In the genomic region with DNA sequence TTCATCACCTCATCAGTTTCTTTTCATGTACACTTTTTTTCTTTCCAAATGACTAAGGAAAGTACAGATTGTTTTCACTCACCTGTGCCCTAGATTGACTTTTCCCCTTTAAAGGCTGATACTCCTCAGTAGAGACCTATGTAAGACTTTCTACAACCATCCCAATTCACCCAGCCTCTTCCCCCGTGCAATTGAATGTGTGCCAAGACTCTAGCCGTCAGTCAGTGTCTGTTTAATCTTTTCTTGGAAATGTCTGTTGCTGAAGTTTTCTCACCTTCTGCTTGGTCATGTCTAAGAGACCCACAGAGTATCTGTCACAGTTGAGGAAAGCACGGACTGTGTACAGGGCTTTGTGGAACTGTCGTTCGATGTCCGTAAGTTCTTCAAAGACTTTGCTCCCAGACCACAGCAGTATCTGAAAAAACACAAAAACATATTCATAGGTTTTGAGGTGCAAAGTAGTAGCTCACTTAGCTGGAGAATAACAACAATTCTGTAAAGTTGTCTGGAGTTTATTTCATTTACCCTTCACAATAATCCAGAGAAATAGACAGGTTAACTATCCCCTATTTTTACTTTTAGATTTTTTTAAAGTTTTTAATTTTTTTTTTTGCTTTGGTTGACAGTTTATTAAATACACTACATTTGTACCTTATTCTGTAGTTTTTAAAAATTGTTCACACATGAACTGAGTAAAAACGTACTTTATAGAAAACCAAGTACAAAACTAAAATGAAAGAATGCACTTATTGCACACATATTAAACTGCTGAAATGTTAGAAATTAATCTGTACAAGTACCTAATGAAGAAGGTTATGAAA, we compare ENCODE assay signal across 1 cellular context.
TF ChIP-seq lines count a peak whose summit lies in the region.

No MANE protein-coding gene starts in this region.

TF ChIP-seq in K562, 482 proteins besides CTCF, POLR2A, EP300 and RAD21 (continued from another document and continues in another):
- TF ChIP-seq, protein P1, sequence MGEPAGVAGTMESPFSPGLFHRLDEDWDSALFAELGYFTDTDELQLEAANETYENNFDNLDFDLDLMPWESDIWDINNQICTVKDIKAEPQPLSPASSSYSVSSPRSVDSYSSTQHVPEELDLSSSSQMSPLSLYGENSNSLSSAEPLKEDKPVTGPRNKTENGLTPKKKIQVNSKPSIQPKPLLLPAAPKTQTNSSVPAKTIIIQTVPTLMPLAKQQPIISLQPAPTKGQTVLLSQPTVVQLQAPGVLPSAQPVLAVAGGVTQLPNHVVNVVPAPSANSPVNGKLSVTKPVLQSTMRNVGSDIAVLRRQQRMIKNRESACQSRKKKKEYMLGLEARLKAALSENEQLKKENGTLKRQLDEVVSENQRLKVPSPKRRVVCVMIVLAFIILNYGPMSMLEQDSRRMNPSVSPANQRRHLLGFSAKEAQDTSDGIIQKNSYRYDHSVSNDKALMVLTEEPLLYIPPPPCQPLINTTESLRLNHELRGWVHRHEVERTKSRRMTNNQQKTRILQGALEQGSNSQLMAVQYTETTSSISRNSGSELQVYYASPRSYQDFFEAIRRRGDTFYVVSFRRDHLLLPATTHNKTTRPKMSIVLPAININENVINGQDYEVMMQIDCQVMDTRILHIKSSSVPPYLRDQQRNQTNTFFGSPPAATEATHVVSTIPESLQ (CRISPR knock-in tag; IDR thresholded peaks at IDR 0.05): 0 out of 2 replicates have a peak, but pooled peaks have one; percentile 57
- TF ChIP-seq MAFG (tag; conservative IDR thresholded peaks at IDR 0.05) (0 out of 2 replicates have a peak, but pooled peaks have one; percentile 29), GTF2E2 (tag; IDR thresholded peaks at IDR 0.05) (0 out of 2 replicates have a peak, but pooled peaks have one; percentile 36), RBM15 (IDR thresholded peaks at IDR 0.05; ENCODE audit: insufficient read depth, low read length) (no peak), HMG20B (CRISPR knock-in tag; IDR thresholded peaks at IDR 0.05) (no peak), JUND (IDR thresholded peaks at IDR 0.05; ENCODE audit: borderline replicate concordance, low read depth, low read length) (peak; percentile 54), JUND (tag; IDR thresholded peaks at IDR 0.05; ENCODE audit: borderline replicate concordance, low read depth, low read length) (peak; percentile 59; the same call in 1 of the 3 replicates), ARNT (IDR thresholded peaks at IDR 0.05) (peak in 1 of 2 experiments; percentile 46; a peak in 1 of 4 replicates), ZNF263 (CRISPR knock-in tag; IDR thresholded peaks at IDR 0.05; ENCODE audit: borderline replicate concordance) (no peak), PHB (CRISPR knock-in tag; IDR thresholded peaks at IDR 0.05) (no peak), MIER1 (IDR thresholded peaks at IDR 0.05; ENCODE audit: low read depth) (no peak), FOXA1 (IDR thresholded peaks at IDR 0.05; ENCODE audit: borderline replicate concordance) (no peak), ETV5 (CRISPR knock-in tag; IDR thresholded peaks at IDR 0.05; ENCODE audit: low read depth) (0 out of 2 replicates have a peak, but pooled peaks have one; percentile 35), CHD4 (IDR thresholded peaks at IDR 0.05; ENCODE audit: insufficient read depth, insufficient replicate concordance, low read depth, low read length, poor library complexity, severe bottlenecking) (peak; percentile 76), CTBP1 (IDR thresholded peaks at IDR 0.05; ENCODE audit: borderline replicate concordance) (peak; percentile 55; the same call in 1 of the 2 replicates), NFRKB (IDR thresholded peaks at IDR 0.05; ENCODE audit: low read depth) (0 out of 2 replicates have a peak, but pooled peaks have one; percentile 38), TAF1 (IDR thresholded peaks at IDR 0.05; ENCODE audit: control insufficient read depth, extremely low read depth, insufficient read depth, low read length, severe bottlenecking) (peak; percentile 24), C11orf30 (IDR thresholded peaks at IDR 0.05; ENCODE audit: low read depth) (peak; percentile 62), SMARCC2 (IDR thresholded peaks at IDR 0.05; ENCODE audit: low read depth) (peak; percentile 33; the same call in 1 of the 2 replicates), BCOR (IDR thresholded peaks at IDR 0.05) (peak; percentile 80), SMARCA4 (IDR thresholded peaks at IDR 0.05) (peak; percentile 59), HMG20A (CRISPR knock-in tag; conservative IDR thresholded peaks at IDR 0.05) (no peak), NFE2 (IDR thresholded peaks at IDR 0.05; ENCODE audit: low read depth) (peak; percentile 71), ZNF316 (IDR thresholded peaks at IDR 0.05) (peak; percentile 91), TBL1XR1 (IDR thresholded peaks at IDR 0.05; ENCODE audit: low read length in 2 of 2) (peak in 1 of 2 experiments; percentile 48; a peak in 1 of 4 replicates), HDAC3 (IDR thresholded peaks at IDR 0.05; ENCODE audit: borderline replicate concordance, partially characterized antibody) (peak; percentile 50), KDM1A (IDR thresholded peaks at IDR 0.05) (peak in 1 of 2 experiments; percentile 57; a peak in 2 of 4 replicates), TAL1 (IDR thresholded peaks at IDR 0.05) (no peak), CCNT2 (IDR thresholded peaks at IDR 0.05; ENCODE audit: borderline replicate concordance, extremely low read depth, insufficient read length, low read depth, low read length) (peak; percentile 12), KLF6 (CRISPR knock-in tag; IDR thresholded peaks at IDR 0.05; ENCODE audit: borderline replicate concordance) (no peak), BRD4 (IDR thresholded peaks at IDR 0.05) (no peak), ARID1B (IDR thresholded peaks at IDR 0.05) (peak; percentile 72), HDAC1 (IDR thresholded peaks at IDR 0.05) (peak in 1 of 2 experiments; percentile 38; a peak in 1 of 4 replicates), ADNP (tag; IDR thresholded peaks at IDR 0.05) (peak; percentile 90)
- TF ChIP-seq, protein P2, sequence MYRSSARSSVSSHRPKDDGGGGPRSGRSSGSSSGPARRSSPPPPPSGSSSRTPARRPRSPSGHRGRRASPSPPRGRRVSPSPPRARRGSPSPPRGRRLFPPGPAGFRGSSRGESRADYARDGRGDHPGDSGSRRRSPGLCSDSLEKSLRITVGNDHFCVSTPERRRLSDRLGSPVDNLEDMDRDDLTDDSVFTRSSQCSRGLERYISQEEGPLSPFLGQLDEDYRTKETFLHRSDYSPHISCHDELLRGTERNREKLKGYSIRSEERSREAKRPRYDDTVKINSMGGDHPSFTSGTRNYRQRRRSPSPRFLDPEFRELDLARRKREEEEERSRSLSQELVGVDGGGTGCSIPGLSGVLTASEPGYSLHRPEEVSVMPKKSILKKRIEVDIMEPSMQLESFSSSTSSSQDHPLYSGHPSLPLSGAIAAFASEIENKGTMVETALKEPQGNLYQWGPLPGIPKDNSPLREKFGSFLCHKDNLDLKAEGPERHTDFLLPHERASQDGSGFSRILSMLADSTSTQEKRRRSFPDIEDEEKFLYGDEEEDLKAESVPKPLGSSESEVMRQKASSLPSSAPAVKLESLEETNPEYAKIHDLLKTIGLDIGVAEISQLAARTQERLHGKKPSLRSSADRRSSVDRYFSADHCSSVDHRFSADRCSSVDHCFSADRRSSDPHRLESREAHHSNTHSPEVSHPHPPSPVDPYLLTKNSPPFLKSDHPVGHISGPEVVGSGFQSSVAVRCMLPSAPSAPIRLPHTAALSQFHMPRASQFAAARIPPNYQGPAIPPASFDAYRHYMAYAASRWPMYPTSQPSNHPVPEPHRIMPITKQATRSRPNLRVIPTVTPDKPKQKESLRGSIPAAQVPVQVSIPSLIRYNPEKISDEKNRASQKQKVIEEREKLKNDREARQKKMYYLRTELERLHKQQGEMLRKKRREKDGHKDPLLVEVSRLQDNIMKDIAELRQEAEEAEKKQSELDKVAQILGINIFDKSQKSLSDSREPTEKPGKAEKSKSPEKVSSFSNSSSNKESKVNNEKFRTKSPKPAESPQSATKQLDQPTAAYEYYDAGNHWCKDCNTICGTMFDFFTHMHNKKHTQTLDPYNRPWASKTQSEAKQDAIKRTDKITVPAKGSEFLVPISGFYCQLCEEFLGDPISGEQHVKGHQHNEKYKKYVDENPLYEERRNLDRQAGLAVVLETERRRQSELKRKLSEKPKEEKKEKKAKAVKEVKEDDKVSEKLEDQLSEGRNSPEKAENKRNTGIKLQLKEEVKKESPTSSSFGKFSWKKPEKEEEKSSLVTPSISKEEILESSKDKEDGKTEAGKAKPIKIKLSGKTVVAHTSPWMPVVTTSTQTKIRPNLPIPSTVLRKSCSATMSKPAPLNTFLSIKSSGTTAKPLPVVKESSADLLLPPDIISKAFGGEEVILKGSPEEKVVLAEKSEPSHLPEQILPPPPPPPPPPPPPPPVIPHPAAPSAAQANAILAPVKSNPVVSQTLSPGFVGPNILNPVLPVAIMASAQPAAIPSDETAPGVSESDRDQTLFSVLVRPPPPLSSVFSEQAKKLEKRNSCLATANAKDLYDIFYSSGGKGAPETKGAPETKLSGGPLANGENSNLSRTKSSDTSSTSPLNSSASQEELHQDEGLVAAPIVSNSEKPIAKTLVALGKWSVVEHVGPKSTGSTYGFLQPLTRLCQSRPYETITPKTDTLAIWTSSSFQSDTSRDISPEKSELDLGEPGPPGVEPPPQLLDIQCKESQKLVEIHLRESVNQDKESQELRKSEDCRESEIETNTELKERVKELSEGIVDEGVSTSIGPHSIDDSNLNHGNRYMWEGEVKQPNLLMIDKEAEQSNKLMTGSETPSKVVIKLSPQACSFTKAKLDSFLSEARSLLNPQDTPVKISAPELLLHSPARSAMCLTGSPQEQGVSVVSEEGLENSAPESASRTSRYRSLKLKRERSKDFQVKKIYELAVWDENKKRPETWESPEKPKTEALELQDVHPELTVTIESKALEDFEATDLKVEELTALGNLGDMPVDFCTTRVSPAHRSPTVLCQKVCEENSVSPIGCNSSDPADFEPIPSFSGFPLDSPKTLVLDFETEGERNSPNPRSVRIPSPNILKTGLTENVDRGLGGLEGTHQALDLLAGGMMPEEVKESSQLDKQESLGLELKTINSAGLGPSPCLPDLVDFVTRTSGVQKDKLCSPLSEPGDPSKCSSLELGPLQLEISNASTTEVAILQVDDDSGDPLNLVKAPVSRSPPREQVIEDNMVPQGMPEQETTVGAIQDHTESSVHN (IDR thresholded peaks at IDR 0.05; ENCODE audit: borderline replicate concordance in 1 of 2, low read depth in 1 of 2): no peak
- TF ChIP-seq, protein P3, sequence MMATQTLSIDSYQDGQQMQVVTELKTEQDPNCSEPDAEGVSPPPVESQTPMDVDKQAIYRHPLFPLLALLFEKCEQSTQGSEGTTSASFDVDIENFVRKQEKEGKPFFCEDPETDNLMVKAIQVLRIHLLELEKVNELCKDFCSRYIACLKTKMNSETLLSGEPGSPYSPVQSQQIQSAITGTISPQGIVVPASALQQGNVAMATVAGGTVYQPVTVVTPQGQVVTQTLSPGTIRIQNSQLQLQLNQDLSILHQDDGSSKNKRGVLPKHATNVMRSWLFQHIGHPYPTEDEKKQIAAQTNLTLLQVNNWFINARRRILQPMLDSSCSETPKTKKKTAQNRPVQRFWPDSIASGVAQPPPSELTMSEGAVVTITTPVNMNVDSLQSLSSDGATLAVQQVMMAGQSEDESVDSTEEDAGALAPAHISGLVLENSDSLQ (IDR thresholded peaks at IDR 0.05): peak; percentile 97
- TF ChIP-seq, protein P4, sequence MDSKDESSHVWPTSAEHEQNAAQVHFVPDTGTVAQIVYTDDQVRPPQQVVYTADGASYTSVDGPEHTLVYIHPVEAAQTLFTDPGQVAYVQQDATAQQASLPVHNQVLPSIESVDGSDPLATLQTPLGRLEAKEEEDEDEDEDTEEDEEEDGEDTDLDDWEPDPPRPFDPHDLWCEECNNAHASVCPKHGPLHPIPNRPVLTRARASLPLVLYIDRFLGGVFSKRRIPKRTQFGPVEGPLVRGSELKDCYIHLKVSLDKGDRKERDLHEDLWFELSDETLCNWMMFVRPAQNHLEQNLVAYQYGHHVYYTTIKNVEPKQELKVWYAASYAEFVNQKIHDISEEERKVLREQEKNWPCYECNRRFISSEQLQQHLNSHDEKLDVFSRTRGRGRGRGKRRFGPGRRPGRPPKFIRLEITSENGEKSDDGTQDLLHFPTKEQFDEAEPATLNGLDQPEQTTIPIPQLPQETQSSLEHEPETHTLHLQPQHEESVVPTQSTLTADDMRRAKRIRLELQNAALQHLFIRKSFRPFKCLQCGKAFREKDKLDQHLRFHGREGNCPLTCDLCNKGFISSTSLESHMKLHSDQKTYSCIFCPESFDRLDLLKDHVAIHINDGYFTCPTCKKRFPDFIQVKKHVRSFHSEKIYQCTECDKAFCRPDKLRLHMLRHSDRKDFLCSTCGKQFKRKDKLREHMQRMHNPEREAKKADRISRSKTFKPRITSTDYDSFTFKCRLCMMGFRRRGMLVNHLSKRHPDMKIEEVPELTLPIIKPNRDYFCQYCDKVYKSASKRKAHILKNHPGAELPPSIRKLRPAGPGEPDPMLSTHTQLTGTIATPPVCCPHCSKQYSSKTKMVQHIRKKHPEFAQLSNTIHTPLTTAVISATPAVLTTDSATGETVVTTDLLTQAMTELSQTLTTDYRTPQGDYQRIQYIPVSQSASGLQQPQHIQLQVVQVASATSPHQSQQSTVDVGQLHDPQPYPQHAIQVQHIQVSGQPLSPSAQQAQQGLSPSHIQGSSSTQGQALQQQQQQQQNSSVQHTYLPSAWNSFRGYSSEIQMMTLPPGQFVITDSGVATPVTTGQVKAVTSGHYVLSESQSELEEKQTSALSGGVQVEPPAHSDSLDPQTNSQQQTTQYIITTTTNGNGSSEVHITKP (IDR thresholded peaks at IDR 0.05; ENCODE audit: partially characterized antibody): no peak
- TF ChIP-seq, protein P5, sequence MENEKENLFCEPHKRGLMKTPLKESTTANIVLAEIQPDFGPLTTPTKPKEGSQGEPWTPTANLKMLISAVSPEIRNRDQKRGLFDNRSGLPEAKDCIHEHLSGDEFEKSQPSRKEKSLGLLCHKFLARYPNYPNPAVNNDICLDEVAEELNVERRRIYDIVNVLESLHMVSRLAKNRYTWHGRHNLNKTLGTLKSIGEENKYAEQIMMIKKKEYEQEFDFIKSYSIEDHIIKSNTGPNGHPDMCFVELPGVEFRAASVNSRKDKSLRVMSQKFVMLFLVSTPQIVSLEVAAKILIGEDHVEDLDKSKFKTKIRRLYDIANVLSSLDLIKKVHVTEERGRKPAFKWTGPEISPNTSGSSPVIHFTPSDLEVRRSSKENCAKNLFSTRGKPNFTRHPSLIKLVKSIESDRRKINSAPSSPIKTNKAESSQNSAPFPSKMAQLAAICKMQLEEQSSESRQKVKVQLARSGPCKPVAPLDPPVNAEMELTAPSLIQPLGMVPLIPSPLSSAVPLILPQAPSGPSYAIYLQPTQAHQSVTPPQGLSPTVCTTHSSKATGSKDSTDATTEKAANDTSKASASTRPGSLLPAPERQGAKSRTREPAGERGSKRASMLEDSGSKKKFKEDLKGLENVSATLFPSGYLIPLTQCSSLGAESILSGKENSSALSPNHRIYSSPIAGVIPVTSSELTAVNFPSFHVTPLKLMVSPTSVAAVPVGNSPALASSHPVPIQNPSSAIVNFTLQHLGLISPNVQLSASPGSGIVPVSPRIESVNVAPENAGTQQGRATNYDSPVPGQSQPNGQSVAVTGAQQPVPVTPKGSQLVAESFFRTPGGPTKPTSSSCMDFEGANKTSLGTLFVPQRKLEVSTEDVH (IDR thresholded peaks at IDR 0.05; ENCODE audit: low read depth, partially characterized antibody): peak; percentile 27
